Comparison of ENCODE assay signal across 17 cellular contexts in genomic region chr1:159077657-159077961, GRCh38. TPM values are rescaled to one million over a fixed set of nuclear protein-coding genes. Genes with fewer than 3 reads are reported as not detected.
DNase-seq lines count a peak whose midpoint lies in the region; ATAC-seq, FAIRE-seq and TF ChIP-seq lines count a peak whose summit lies in the region.
"Had no signal": no experiment of that assay in that cellular context is flagged by ENCODE, and none has a peak within 500 bp of the region (broad histone marks: within the 10 kb centered on the region; RNA-seq: fewer than 3 reads in every experiment).

No MANE protein-coding gene starts in this region.

- H3K27ac ChIP-seq in HL-60 (replicated peaks) (peak overlapping the region; percentile 72), neuronal stem cell (replicated peaks; ENCODE audit: low read length) (no peak overlapping the region)
- H3K27ac ChIP-seq: parathyroid adenoma, testis had no signal

- H3K4me2 ChIP-seq in neuronal stem cell (ENCODE audit: insufficient read depth, low read length, poor library complexity, severe bottlenecking): no peak overlapping the region

- no peak for DNase-seq in T-helper 1 cell
- no peak for DNase-seq in HL-60 (ENCODE audit: low read depth in 1 of 2, low spot score in 1 of 2)
- DNase-seq in neuronal stem cell (ENCODE audit: low spot score): no peak
- no peak for DNase-seq in GM12892 (ENCODE audit: insufficient read length)
- no peak for DNase-seq in H7
- DNase-seq: 8988T, amniotic stem cell, Caco-2, mammary epithelial cell, NCI-H345, testis had no signal

- H3K36me3 Mint-ChIP-seq in T-helper 1 cell treated with Interleukin-12 subunit alpha and Interleukin-12 subunit beta and Interleukin-4 antibody, amounts not matched to agents 30 μg/mL and 1 μg/mL, for 36 hours (ENCODE audit: low read depth): peaks cover 7% of the 10 kb centered on the region
- H3K36me3 Mint-ChIP-seq in activated naive CD8-positive, alpha-beta T cell: no peaks in the 10 kb centered on the region

- peaks cover 36% of the 10 kb centered on the region for H3K4me1 Mint-ChIP-seq in T-helper 1 cell treated with Interleukin-12 subunit alpha and Interleukin-12 subunit beta and Interleukin-4 antibody, amounts not matched to agents 30 μg/mL and 1 μg/mL, for 36 hours (ENCODE audit: low read depth)
- H3K4me1 Mint-ChIP-seq in activated naive CD8-positive, alpha-beta T cell (ENCODE audit: low read depth): peaks cover 22% of the 10 kb centered on the region

- TF ChIP-seq CTCF in HL-60 (IDR thresholded peaks at IDR 0.05; ENCODE audit: insufficient read depth, low read length): no peak

- H4K91ac ChIP-seq in neuronal stem cell (ENCODE audit: low read depth, low read length, poor library complexity): no peak overlapping the region

- H3K18ac ChIP-seq in neuronal stem cell (ENCODE audit: low read length): no peak overlapping the region

- H3K9me3 ChIP-seq in neuronal stem cell (replicated peaks in 1 of 2; ENCODE audit: control insufficient read depth in 2 of 2, insufficient read depth in 1 of 2, low read depth in 1 of 2, low read length in 2 of 2): no peaks in the 10 kb centered on the region
- H3K9me3 ChIP-seq: Caco-2, testis had no signal

- no peak overlapping the region for H2BK5ac ChIP-seq in neuronal stem cell (ENCODE audit: low read length)

- H3K23ac ChIP-seq in neuronal stem cell (ENCODE audit: low read depth, low read length, poor library complexity): no peak overlapping the region

- H3K79me1 ChIP-seq in neuronal stem cell (ENCODE audit: low read depth, low read length): no peaks in the 10 kb centered on the region

- no peak overlapping the region for H3K9ac ChIP-seq in neuronal stem cell (ENCODE audit: low read depth, low read length, poor library complexity)
- H3K9ac ChIP-seq: parathyroid adenoma had no signal

- no peak overlapping the region for H3K4me3 Mint-ChIP-seq in T-helper 1 cell treated with Interleukin-12 subunit alpha and Interleukin-12 subunit beta and Interleukin-4 antibody, amounts not matched to agents 30 μg/mL and 1 μg/mL, for 36 hours
- peak overlapping the region; percentile 79 for H3K4me3 Mint-ChIP-seq in activated naive CD8-positive, alpha-beta T cell

- no peaks in the 10 kb centered on the region for H3K4me1 ChIP-seq in neuronal stem cell (ENCODE audit: control insufficient read depth in 2 of 2, insufficient read depth in 1 of 2, low read depth in 1 of 2, low read length in 2 of 2)
- H3K4me1 ChIP-seq: Caco-2, parathyroid adenoma, testis had no signal

- no peak overlapping the region for H3K4ac ChIP-seq in neuronal stem cell (ENCODE audit: low read length)

- H2AFZ ChIP-seq in neuronal stem cell (ENCODE audit: low read length): peak overlapping the region; percentile 24
- H2AFZ ChIP-seq: parathyroid adenoma had no signal

- no peaks in the 10 kb centered on the region for H3K27me3 ChIP-seq in HL-60 (ENCODE audit: insufficient read depth, poor library complexity, severe bottlenecking)
- no peaks in the 10 kb centered on the region for H3K27me3 ChIP-seq in neuronal stem cell (ENCODE audit: control insufficient read depth in 3 of 3, insufficient read depth in 3 of 3, low read depth in 1 of 3, low read length in 3 of 3)
- H3K27me3 ChIP-seq in H7 (ENCODE audit: control insufficient read depth, insufficient read depth, low read length): no peaks in the 10 kb centered on the region
- H3K27me3 ChIP-seq: testis had no signal

- peak overlapping the region; percentile 97 for H3K27ac Mint-ChIP-seq in T-helper 1 cell treated with Interleukin-12 subunit alpha and Interleukin-12 subunit beta and Interleukin-4 antibody, amounts not matched to agents 30 μg/mL and 1 μg/mL, for 36 hours
- H3K27ac Mint-ChIP-seq in activated naive CD8-positive, alpha-beta T cell: peak overlapping the region; percentile 90

- H3K9me3 Mint-ChIP-seq in T-helper 1 cell treated with Interleukin-12 subunit alpha and Interleukin-12 subunit beta and Interleukin-4 antibody, amounts not matched to agents 30 μg/mL and 1 μg/mL, for 36 hours: peaks cover 5% of the 10 kb centered on the region
- H3K9me3 Mint-ChIP-seq in activated naive CD8-positive, alpha-beta T cell (ENCODE audit: low read depth): no peaks in the 10 kb centered on the region

- no peaks in the 10 kb centered on the region for H3K36me3 ChIP-seq in neuronal stem cell (replicated peaks in 1 of 2; ENCODE audit: control insufficient read depth in 2 of 2, insufficient read depth in 2 of 2, low read length in 2 of 2)
- no peaks in the 10 kb centered on the region for H3K36me3 ChIP-seq in H7 (replicated peaks; ENCODE audit: control insufficient read depth, insufficient read depth, low read length)

- H2AK5ac ChIP-seq in neuronal stem cell (ENCODE audit: low read depth, low read length): no peak overlapping the region

- H3K27me3 Mint-ChIP-seq in T-helper 1 cell treated with Interleukin-12 subunit alpha and Interleukin-12 subunit beta and Interleukin-4 antibody, amounts not matched to agents 30 μg/mL and 1 μg/mL, for 36 hours (ENCODE audit: low read depth): peaks cover 4% of the 10 kb centered on the region
- H3K27me3 Mint-ChIP-seq in activated naive CD8-positive, alpha-beta T cell: peaks cover 4% of the 10 kb centered on the region

- H3K14ac ChIP-seq in neuronal stem cell (ENCODE audit: low read length): no peak overlapping the region

- no peak overlapping the region for H4K8ac ChIP-seq in neuronal stem cell (ENCODE audit: low read depth, low read length)

- H2BK15ac ChIP-seq in neuronal stem cell (ENCODE audit: low read length): no peak overlapping the region

- no CpG with 5 or more reads among the region's 1 CpG for WGBS in neuronal stem cell (ENCODE audit: extremely low coverage in 2 of 2, insufficient read length in 2 of 2, insufficient replicate concordance in 1 of 2), 2 donors

- no peak overlapping the region for H2BK12ac ChIP-seq in neuronal stem cell (ENCODE audit: low read length)

- H2BK120ac ChIP-seq in neuronal stem cell (ENCODE audit: low read depth, low read length): no peak overlapping the region

- H3K4me3 ChIP-seq in HL-60 (replicated peaks; ENCODE audit: insufficient read depth, low read length): no peak overlapping the region
- H3K4me3 ChIP-seq in neuronal stem cell (ENCODE audit: low read length in 2 of 2): no peak overlapping the region
- H3K4me3 ChIP-seq in H7 (ENCODE audit: insufficient read depth, low read depth, low read length): no peak overlapping the region
- H3K4me3 ChIP-seq: testis had no signal

- ATAC-seq in GM19023 (IDR thresholded peaks at IDR 0.05; ENCODE audit: unreplicated experiment): no peak

- no peak for TF ChIP-seq POLR2A in GM12892 (IDR thresholded peaks at IDR 0.05; ENCODE audit: low read depth, low read length)

- FAIRE-seq in GM12892 (lab: Jason Lieb, UNC): no peak
- FAIRE-seq: colon had no signal

RNA-seq across cellular contexts. Expression of gene AIM2, which starts 1.0 kb away (rescaled TPM):
- 2.2 TPM for polyA plus RNA-seq in neuronal stem cell (2013, experiment 1 of 2)
- 2.1 TPM for polyA plus RNA-seq in neuronal stem cell (2013, experiment 2 of 2)
- polyA plus RNA-seq in GM12892 (2012; ENCODE audit: missing spikeins): 19.7 TPM
- total RNA-seq in H7 (2014; rRNA removed; shearing (Covaris generic)): 0.31 and 0.55 TPM in 2 replicates
- total RNA-seq: Caco-2, fibroblast of lung had no signal
- polyA plus RNA-seq: fibroblast of lung had no signal
